ENCODE assay signal across 1 cellular context in the genomic region with DNA sequence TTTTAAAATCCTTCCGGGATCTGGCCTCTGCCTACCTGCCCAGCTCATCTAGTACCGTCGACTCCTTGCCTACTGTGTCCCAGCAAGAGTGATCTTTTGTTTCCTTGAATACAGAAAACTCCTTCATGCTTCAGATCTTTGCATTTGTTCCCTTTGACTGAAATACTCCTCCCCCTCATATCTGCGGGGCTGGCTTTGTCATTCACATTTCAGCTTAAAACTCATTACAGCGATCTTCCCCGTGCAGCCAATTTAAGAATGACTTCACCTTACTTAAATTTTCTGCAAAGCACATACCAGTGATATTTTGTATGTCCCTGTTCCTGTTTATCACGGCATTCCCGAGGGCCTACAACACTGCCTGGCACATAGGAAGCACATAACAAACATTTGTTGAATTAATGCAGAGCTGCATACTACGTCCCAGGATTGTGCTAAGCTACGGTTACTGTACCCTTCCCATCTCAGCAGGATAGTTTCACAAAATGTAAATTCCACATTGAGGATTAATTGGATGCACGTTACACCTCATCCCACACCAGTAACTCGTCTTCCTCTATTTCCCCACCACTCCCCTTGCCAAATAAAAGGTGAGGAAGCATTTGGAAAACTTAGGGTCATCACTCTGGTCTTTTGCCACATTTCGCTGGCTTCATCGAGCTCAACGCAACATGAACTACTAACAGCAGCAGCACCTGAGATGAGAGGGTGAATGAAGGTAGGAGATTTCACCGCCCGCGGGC.
TF ChIP-seq lines count a peak whose summit lies in the region.

No MANE protein-coding gene starts in this region.

TF ChIP-seq in K562, 482 proteins besides CTCF, POLR2A, EP300 and RAD21 (continued from another document):
- TF ChIP-seq AFF1 (IDR thresholded peaks at IDR 0.05; ENCODE audit: low read depth in 1 of 2, partially characterized antibody in 2 of 2) = peak in 1 of 2 experiments; percentile 37
- peak; percentile 80 for TF ChIP-seq PML (IDR thresholded peaks at IDR 0.05; ENCODE audit: low read length)
- TF ChIP-seq ELF4 (CRISPR knock-in tag; IDR thresholded peaks at IDR 0.05) = 0 out of 2 replicates have a peak, but pooled peaks have one; percentile 24
- TF ChIP-seq SRSF1 (IDR thresholded peaks at IDR 0.05; ENCODE audit: low read depth, low read length) = no peak
- TF ChIP-seq ZBTB33 (CRISPR knock-in tag; IDR thresholded peaks at IDR 0.05) = peak; percentile 28; the same call in 1 of the 2 replicates
- no peak for TF ChIP-seq IRF2 (CRISPR knock-in tag; IDR thresholded peaks at IDR 0.05)
- TF ChIP-seq ZNF184 (CRISPR knock-in tag; IDR thresholded peaks at IDR 0.05) = no peak
- peak; percentile 53; the same call in 1 of the 2 replicates for TF ChIP-seq GTF2F1 (IDR thresholded peaks at IDR 0.05; ENCODE audit: low read depth, low read length)
- 0 out of 2 replicates have a peak, but pooled peaks have one; percentile 53 for TF ChIP-seq ATF6 (CRISPR knock-in tag; IDR thresholded peaks at IDR 0.05)
- TF ChIP-seq, protein P1, sequence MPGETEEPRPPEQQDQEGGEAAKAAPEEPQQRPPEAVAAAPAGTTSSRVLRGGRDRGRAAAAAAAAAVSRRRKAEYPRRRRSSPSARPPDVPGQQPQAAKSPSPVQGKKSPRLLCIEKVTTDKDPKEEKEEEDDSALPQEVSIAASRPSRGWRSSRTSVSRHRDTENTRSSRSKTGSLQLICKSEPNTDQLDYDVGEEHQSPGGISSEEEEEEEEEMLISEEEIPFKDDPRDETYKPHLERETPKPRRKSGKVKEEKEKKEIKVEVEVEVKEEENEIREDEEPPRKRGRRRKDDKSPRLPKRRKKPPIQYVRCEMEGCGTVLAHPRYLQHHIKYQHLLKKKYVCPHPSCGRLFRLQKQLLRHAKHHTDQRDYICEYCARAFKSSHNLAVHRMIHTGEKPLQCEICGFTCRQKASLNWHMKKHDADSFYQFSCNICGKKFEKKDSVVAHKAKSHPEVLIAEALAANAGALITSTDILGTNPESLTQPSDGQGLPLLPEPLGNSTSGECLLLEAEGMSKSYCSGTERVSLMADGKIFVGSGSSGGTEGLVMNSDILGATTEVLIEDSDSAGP (CRISPR knock-in tag; IDR thresholded peaks at IDR 0.05) = 0 out of 2 replicates have a peak, but pooled peaks have one; percentile 55
- TF ChIP-seq ZNF253 (CRISPR knock-in tag; conservative IDR thresholded peaks at IDR 0.05) = 0 out of 2 replicates have a peak, but pooled peaks have one; percentile 28
- TF ChIP-seq SRSF7 (optimal IDR thresholded peaks at IDR 0.05; ENCODE audit: low read depth, low read length) = no peak
- TF ChIP-seq JUND (IDR thresholded peaks at IDR 0.05; ENCODE audit: borderline replicate concordance, low read depth, low read length) = no peak
- TF ChIP-seq JUND (tag; IDR thresholded peaks at IDR 0.05; ENCODE audit: borderline replicate concordance, low read depth, low read length) = peak; percentile 4; the same call in 1 of the 3 replicates
- TF ChIP-seq SMARCA5 (IDR thresholded peaks at IDR 0.05) = 0 out of 2 replicates have a peak, but pooled peaks have one; percentile 34
- TF ChIP-seq ZNF316 (IDR thresholded peaks at IDR 0.05) = 0 out of 2 replicates have a peak, but pooled peaks have one; percentile 3
- no peak for TF ChIP-seq KLF16 (IDR thresholded peaks at IDR 0.05)
- peak; percentile 67; the same call in 1 of the 2 replicates for TF ChIP-seq MECOM (CRISPR knock-in tag; IDR thresholded peaks at IDR 0.05)
- 0 out of 2 replicates have a peak, but pooled peaks have one; percentile 28 for TF ChIP-seq ZC3H8 (IDR thresholded peaks at IDR 0.05)
- TF ChIP-seq ZEB2 (IDR thresholded peaks at IDR 0.05) = peak; percentile 62; the same call in 1 of the 2 replicates
- TF ChIP-seq RFX7 (CRISPR knock-in tag; IDR thresholded peaks at IDR 0.05) = 0 out of 2 replicates have a peak, but pooled peaks have one; percentile 61
- peak; percentile 67 for TF ChIP-seq RBM25 (IDR thresholded peaks at IDR 0.05; ENCODE audit: low read depth, low read length, severe bottlenecking)
- TF ChIP-seq TRIM24 (IDR thresholded peaks at IDR 0.05) = 0 out of 4 replicates have a peak, but pooled peaks of 1 of the 2 experiments have one; percentile 25
- TF ChIP-seq, protein P2, sequence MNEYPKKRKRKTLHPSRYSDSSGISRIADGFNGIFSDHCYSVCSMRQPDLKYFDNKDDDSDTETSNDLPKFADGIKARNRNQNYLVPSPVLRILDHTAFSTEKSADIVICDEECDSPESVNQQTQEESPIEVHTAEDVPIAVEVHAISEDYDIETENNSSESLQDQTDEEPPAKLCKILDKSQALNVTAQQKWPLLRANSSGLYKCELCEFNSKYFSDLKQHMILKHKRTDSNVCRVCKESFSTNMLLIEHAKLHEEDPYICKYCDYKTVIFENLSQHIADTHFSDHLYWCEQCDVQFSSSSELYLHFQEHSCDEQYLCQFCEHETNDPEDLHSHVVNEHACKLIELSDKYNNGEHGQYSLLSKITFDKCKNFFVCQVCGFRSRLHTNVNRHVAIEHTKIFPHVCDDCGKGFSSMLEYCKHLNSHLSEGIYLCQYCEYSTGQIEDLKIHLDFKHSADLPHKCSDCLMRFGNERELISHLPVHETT (CRISPR knock-in tag; conservative IDR thresholded peaks at IDR 0.05 in 1 of 2, IDR thresholded peaks at IDR 0.05 in 1 of 2) = no peak
- TF ChIP-seq, protein P3, sequence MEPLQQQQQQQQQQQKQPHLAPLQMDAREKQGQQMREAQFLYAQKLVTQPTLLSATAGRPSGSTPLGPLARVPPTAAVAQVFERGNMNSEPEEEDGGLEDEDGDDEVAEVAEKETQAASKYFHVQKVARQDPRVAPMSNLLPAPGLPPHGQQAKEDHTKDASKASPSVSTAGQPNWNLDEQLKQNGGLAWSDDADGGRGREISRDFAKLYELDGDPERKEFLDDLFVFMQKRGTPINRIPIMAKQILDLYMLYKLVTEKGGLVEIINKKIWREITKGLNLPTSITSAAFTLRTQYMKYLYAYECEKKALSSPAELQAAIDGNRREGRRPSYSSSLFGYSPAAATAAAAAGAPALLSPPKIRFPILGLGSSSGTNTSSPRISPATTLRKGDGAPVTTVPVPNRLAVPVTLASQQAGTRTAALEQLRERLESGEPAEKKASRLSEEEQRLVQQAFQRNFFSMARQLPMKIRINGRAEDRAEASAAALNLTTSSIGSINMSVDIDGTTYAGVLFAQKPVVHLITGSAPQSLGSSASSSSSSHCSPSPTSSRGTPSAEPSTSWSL (CRISPR knock-in tag; IDR thresholded peaks at IDR 0.05; ENCODE audit: borderline replicate concordance) = no peak
- peak; percentile 15 for TF ChIP-seq NEUROD1 (IDR thresholded peaks at IDR 0.05; ENCODE audit: borderline replicate concordance, low read depth, low read length, partially characterized antibody)
- peak; percentile 66 for TF ChIP-seq POLR2AphosphoS5 (IDR thresholded peaks at IDR 0.05; ENCODE audit: control insufficient read depth, insufficient read depth, low read depth, low read length)
- no peak for TF ChIP-seq SNIP1 (IDR thresholded peaks at IDR 0.05; ENCODE audit: low read depth)
- no peak for TF ChIP-seq FOXJ3 (CRISPR knock-in tag; IDR thresholded peaks at IDR 0.05)
- TF ChIP-seq, protein P4, sequence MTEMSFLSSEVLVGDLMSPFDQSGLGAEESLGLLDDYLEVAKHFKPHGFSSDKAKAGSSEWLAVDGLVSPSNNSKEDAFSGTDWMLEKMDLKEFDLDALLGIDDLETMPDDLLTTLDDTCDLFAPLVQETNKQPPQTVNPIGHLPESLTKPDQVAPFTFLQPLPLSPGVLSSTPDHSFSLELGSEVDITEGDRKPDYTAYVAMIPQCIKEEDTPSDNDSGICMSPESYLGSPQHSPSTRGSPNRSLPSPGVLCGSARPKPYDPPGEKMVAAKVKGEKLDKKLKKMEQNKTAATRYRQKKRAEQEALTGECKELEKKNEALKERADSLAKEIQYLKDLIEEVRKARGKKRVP (CRISPR knock-in tag; IDR thresholded peaks at IDR 0.05) = no peak
- no peak for TF ChIP-seq FIP1L1 (IDR thresholded peaks at IDR 0.05; ENCODE audit: low read depth, low read length, poor library complexity, severe bottlenecking)
- TF ChIP-seq ZNF717 (CRISPR knock-in tag; IDR thresholded peaks at IDR 0.05) = peak; percentile 25; the same call in 1 of the 2 replicates
- peak; percentile 85 for TF ChIP-seq CBFB (CRISPR knock-in tag; IDR thresholded peaks at IDR 0.05)
- peak; percentile 85 for TF ChIP-seq BCOR (IDR thresholded peaks at IDR 0.05)
- TF ChIP-seq DDX20 (tag; IDR thresholded peaks at IDR 0.05; ENCODE audit: low read depth) = no peak
- 0 out of 2 replicates have a peak, but pooled peaks have one; percentile 41 for TF ChIP-seq MTA1 (IDR thresholded peaks at IDR 0.05; ENCODE audit: borderline replicate concordance)
- TF ChIP-seq, protein P5, sequence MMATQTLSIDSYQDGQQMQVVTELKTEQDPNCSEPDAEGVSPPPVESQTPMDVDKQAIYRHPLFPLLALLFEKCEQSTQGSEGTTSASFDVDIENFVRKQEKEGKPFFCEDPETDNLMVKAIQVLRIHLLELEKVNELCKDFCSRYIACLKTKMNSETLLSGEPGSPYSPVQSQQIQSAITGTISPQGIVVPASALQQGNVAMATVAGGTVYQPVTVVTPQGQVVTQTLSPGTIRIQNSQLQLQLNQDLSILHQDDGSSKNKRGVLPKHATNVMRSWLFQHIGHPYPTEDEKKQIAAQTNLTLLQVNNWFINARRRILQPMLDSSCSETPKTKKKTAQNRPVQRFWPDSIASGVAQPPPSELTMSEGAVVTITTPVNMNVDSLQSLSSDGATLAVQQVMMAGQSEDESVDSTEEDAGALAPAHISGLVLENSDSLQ (IDR thresholded peaks at IDR 0.05) = no peak
- no peak for TF ChIP-seq U2AF2 (optimal IDR thresholded peaks at IDR 0.05; ENCODE audit: low read depth, low read length)
